ENCODE assay signal across 8 cellular contexts in genomic region chr9:132945186-132946130, GRCh38. TPM values are rescaled to one million over a fixed set of nuclear protein-coding genes. Genes with fewer than 3 reads are reported as not detected.
A peak's percentile ranks its signal among the peaks of the same experiment; 100 is the strongest.
DNase-seq lines count a peak whose midpoint lies in the region; ATAC-seq, FAIRE-seq and TF ChIP-seq lines count a peak whose summit lies in the region.

No MANE protein-coding gene starts in this region.

- peak overlapping the region; percentile 91 for H3K4me3 Mint-ChIP-seq in CD4-positive, alpha-beta T cell
- peak overlapping the region; percentile 92 to 99 (median 96) for H3K4me3 Mint-ChIP-seq in IgD-negative memory B cell
- peak overlapping the region; percentile 92 for H3K4me3 Mint-ChIP-seq in dendritic cell treated with granulocyte-macrophage colony-stimulating factor and Interleukin-4, amounts not matched to agents 40 ng/mL and 50 ng/mL, for 4 days

- TF ChIP-seq POLR2A in GM12892 (IDR thresholded peaks at IDR 0.05; ENCODE audit: low read depth, low read length): no peak

- intact Hi-C loops in CD4-positive, alpha-beta T cell (cut with DNase I, micrococcal nuclease): loop anchor here in 1 of 2 experiments (2.0 to 10.0 kb wide), 7 partner anchors 67 to 861 kb away; partner anchors contain the start of genes AK8, DDX31, SETX and SPACA9
- intact Hi-C loops in dendritic cell treated with granulocyte-macrophage colony-stimulating factor and Interleukin-4, amounts not matched to agents 40 ng/mL and 50 ng/mL, for 4 days (cut with micrococcal nuclease): no loop called here

- no peaks in the 10 kb centered on the region for H4K20me1 ChIP-seq in neural cell (ENCODE audit: insufficient read depth)

- H3K4me1 Mint-ChIP-seq in CD4-positive, alpha-beta T cell (ENCODE audit: low read depth): peaks cover 23% of the 10 kb centered on the region
- peaks cover 9 to 26% (median 24%) of the 10 kb centered on the region in 3 donors for H3K4me1 Mint-ChIP-seq in IgD-negative memory B cell
- peaks cover 17% of the 10 kb centered on the region for H3K4me1 Mint-ChIP-seq in dendritic cell treated with granulocyte-macrophage colony-stimulating factor and Interleukin-4, amounts not matched to agents 40 ng/mL and 50 ng/mL, for 4 days (ENCODE audit: low read depth)

- H3K27me3 ChIP-seq in CD4-positive, alpha-beta T cell (ENCODE audit: control insufficient read depth, insufficient read depth, low read length): no peaks in the 10 kb centered on the region
- H3K27me3 ChIP-seq in neural cell (ENCODE audit: insufficient read depth, low read depth, low read length): no peaks in the 10 kb centered on the region

- peak overlapping the region; percentile 93 for H3K9ac ChIP-seq in neural cell (ENCODE audit: low read length)

- peak overlapping the region; percentile 82 for H3K4me3 ChIP-seq in neural cell (ENCODE audit: low read length)

- TF ChIP-seq CTCF in CD4-positive, alpha-beta T cell (IDR thresholded peaks at IDR 0.05): no peak
- no peak for TF ChIP-seq CTCF in neural cell (IDR thresholded peaks at IDR 0.05; ENCODE audit: poor library complexity, severe bottlenecking)

- peak overlapping the region; percentile 98 for H3K27ac ChIP-seq in CD4-positive, alpha-beta T cell (ENCODE audit: low read depth, low read length)
- H3K27ac ChIP-seq in neural cell (ENCODE audit: low read length): peak overlapping the region; percentile 95

- H3K9me3 ChIP-seq in CD4-positive, alpha-beta T cell (ENCODE audit: control insufficient read depth, low read length): no peaks in the 10 kb centered on the region
- H3K9me3 ChIP-seq in neural cell (ENCODE audit: low read length): no peaks in the 10 kb centered on the region

- no peak for DNase-seq in CD4-positive, alpha-beta T cell
- DNase-seq in NK-92 treated with Interleukin-12 subunit alpha and Interleukin-12 subunit beta, amount 100 ng/mL, for 24 hours (lab: John Stamatoyannopoulos, UW): no peak
- DNase-seq in GM12892 (ENCODE audit: insufficient read length): no peak
- no peak for DNase-seq in GDM1 (lab: John Stamatoyannopoulos, UW)

- no peaks in the 10 kb centered on the region for H3F3A ChIP-seq in neural cell (ENCODE audit: insufficient read depth, low read length, poor library complexity, severe bottlenecking)

- H3K9me2 ChIP-seq in neural cell (ENCODE audit: insufficient read depth, low read length): no peaks in the 10 kb centered on the region

- no peak for TF ChIP-seq EP300 in neural cell (conservative IDR thresholded peaks at IDR 0.05; ENCODE audit: poor library complexity, severe bottlenecking)

- no peaks in the 10 kb centered on the region for H3K9me3 Mint-ChIP-seq in CD4-positive, alpha-beta T cell
- no peaks in the 10 kb centered on the region for H3K9me3 Mint-ChIP-seq in IgD-negative memory B cell
- H3K9me3 Mint-ChIP-seq in dendritic cell treated with granulocyte-macrophage colony-stimulating factor and Interleukin-4, amounts not matched to agents 40 ng/mL and 50 ng/mL, for 4 days: no peaks in the 10 kb centered on the region

- peak overlapping the region; percentile 78 for H2AFZ ChIP-seq in neural cell (ENCODE audit: low read depth, low read length)

- H3K27ac Mint-ChIP-seq in CD4-positive, alpha-beta T cell: peak overlapping the region; percentile 97
- H3K27ac Mint-ChIP-seq in IgD-negative memory B cell: peak overlapping the region; percentile 100
- H3K27ac Mint-ChIP-seq in dendritic cell treated with granulocyte-macrophage colony-stimulating factor and Interleukin-4, amounts not matched to agents 40 ng/mL and 50 ng/mL, for 4 days: peak overlapping the region; percentile 99

- peaks cover 10% of the 10 kb centered on the region for H3K36me3 Mint-ChIP-seq in CD4-positive, alpha-beta T cell (ENCODE audit: low read depth)
- peaks cover 3% of the 10 kb centered on the region for H3K36me3 Mint-ChIP-seq in IgD-negative memory B cell
- peaks cover 8% of the 10 kb centered on the region for H3K36me3 Mint-ChIP-seq in dendritic cell treated with granulocyte-macrophage colony-stimulating factor and Interleukin-4, amounts not matched to agents 40 ng/mL and 50 ng/mL, for 4 days (ENCODE audit: low read depth)

- FAIRE-seq in GM12892 (lab: Jason Lieb, UNC): no peak

- no peaks in the 10 kb centered on the region for H3K27me3 Mint-ChIP-seq in CD4-positive, alpha-beta T cell
- H3K27me3 Mint-ChIP-seq in IgD-negative memory B cell: peaks cover 3% of the 10 kb centered on the region
- H3K27me3 Mint-ChIP-seq in dendritic cell treated with granulocyte-macrophage colony-stimulating factor and Interleukin-4, amounts not matched to agents 40 ng/mL and 50 ng/mL, for 4 days: no peaks in the 10 kb centered on the region

- TF ChIP-seq RAD21 in neural cell (conservative IDR thresholded peaks at IDR 0.05): no peak

- H3K79me2 ChIP-seq in neural cell (replicated peaks; ENCODE audit: insufficient read depth, low read length): peaks cover 29% of the 10 kb centered on the region

- POLR2A ChIA-PET in CD4-positive, alpha-beta T cell (lab: Charles Lee): interaction anchor here (0.5 to 2.9 kb wide), 18 partner anchors 8 to 1820 kb away, joined by 3 to 31 read pairs (median 4); partner anchors contain the start of genes DDX31, GTF3C4, GTF3C5 and NUP214

- peak; percentile 17 for ATAC-seq in CD4-positive, alpha-beta T cell (ENCODE audit: poor library complexity)
- ATAC-seq in HG02642 (IDR thresholded peaks at IDR 0.05; ENCODE audit: poor library complexity, unreplicated experiment): no peak

- H3K36me3 ChIP-seq in neural cell (ENCODE audit: insufficient read depth, low read length): no peaks in the 10 kb centered on the region

- CTCF ChIA-PET in CD4-positive, alpha-beta T cell (lab: Charles Lee): no interaction called here

- H3K4me2 ChIP-seq in neural cell (ENCODE audit: low read length): no peak overlapping the region

TF ChIP-seq in neural cell, 6 proteins besides CTCF, POLR2A, EP300 and RAD21:
- TF ChIP-seq MXI1 (conservative IDR thresholded peaks at IDR 0.05; ENCODE audit: poor library complexity, severe bottlenecking): no peak
- no peak for TF ChIP-seq EZH2 (IDR thresholded peaks at IDR 0.05; ENCODE audit: borderline replicate concordance, insufficient read depth, low read length, poor library complexity, severe bottlenecking)

RNA-seq across cellular contexts. Expression of gene TSC1, which starts 1.0 kb away (rescaled TPM):
- total RNA-seq in CD4-positive, alpha-beta T cell: 10 to 100 TPM; 50.0 to 51.9 TPM
- 8.9 TPM for polyA plus RNA-seq in IgD-negative memory B cell
- 45.6 and 47.1 TPM in 2 replicates for polyA plus RNA-seq in neural cell
- polyA minus RNA-seq in neural cell: 70.8 and 89.5 TPM in 2 replicates
- polyA plus RNA-seq in GM12892 (2012; ENCODE audit: missing spikeins): 17.0 TPM

RNA-seq across cellular contexts. Expression of gene GFI1B, which starts 33.0 kb away (rescaled TPM):
- total RNA-seq in CD4-positive, alpha-beta T cell: under 1 TPM in 1 of 2 experiments, not detected in 1; 0.58 TPM
- polyA plus RNA-seq in IgD-negative memory B cell (0.74 TPM), neural cell (not detected in 2 replicates)
- 0.23 TPM in 1 of 2 replicates, not detected in the other for polyA minus RNA-seq in neural cell
- polyA plus RNA-seq in GM12892 (2012; ENCODE audit: missing spikeins): 0.21 TPM
